Comparison of ENCODE assay signal across 8 cellular contexts in the genomic region with DNA sequence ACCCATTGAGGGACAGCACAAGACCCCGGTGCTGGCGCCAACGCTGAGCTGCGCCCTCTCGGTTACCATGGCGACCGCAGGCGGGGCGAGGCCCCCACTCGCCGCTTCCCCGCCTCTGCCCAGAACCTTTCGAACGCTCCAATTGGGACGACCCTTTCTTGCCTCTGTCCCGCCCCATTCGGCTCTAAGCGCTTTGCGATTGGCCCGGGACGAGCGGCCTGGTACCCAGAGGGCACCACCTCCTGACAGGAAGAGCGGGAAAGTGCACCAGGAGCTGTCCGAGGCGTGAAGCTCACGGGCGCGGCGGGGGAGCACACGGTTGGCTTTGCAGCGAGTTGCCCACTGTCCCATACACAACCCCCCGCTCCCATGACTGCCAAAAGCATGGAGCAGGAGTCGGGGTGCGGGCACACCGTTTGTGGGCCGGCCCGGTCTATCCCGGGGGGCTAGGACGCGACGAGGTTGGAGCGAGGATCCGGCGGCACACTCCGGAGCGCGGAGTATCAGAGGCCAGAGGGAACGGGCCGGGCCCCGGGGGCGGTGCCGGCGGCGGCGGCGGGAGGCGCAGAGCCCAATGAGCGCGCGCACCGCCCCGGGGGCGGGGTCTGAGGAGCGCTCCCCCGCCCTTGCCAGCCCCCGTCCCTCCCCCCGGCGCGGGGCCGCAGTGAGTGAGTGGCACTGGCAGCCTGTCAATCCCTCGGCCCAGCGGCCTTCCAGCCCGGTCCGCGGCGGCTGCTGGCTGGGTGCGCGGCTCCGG. TPM values are rescaled to one million over a fixed set of nuclear protein-coding genes. Genes with fewer than 3 reads are reported as not detected.
A peak's percentile ranks its signal among the peaks of the same experiment; 100 is the strongest.
DNase-seq lines count a peak whose midpoint lies in the region; ATAC-seq and TF ChIP-seq lines count a peak whose summit lies in the region.

No MANE protein-coding gene starts in this region.

- no peaks in the 10 kb centered on the region for H3K27me3 ChIP-seq in AG04450 (ENCODE audit: control insufficient read depth, insufficient read depth, low read length)

- no peaks in the 10 kb centered on the region; the same call in 1 of the 2 replicates for H3K9me3 ChIP-seq in AG04450 (ENCODE audit: control insufficient read depth, insufficient read depth, low read length)

- peak overlapping the region; percentile 47 for H3K27ac ChIP-seq in AG04450 (ENCODE audit: low read depth, low read length)

- H3K36me3 Mint-ChIP-seq in WTC11, result peaks cover 8% of the 10 kb centered on the region
- no peaks in the 10 kb centered on the region for H3K36me3 Mint-ChIP-seq in immature natural killer cell

- peak overlapping the region; percentile 74 for H3K4me3 ChIP-seq in AG04450 (ENCODE audit: low read depth, low read length)
- H3K4me3 ChIP-seq in cardiac fibroblast (replicated peaks in 1 of 2; ENCODE audit: low read depth in 2 of 2, low read length in 2 of 2), result peak overlapping the region; percentile 63 to 75

- H3K4me3 Mint-ChIP-seq in WTC11 (peak overlapping the region; percentile 79), immature natural killer cell (peak overlapping the region; percentile 95 to 96 (median 95))

- POLR2A ChIA-PET in AG04450 (lab: Yijun Ruan, JAX) (interaction anchor here (0.8 kb wide), 1 partner anchor 39 kb away, joined by 7 read pairs; the partner anchor contains the start of gene MAPKAP1), WTC11 (lab: Charles Lee) (interaction anchor here (0.5 to 1.0 kb wide), 3 partner anchors 10 to 764 kb away, joined by 3 to 4 read pairs (median 4); no protein-coding TSS in a partner anchor)

- H3K9me3 Mint-ChIP-seq in WTC11 (no peaks in the 10 kb centered on the region), immature natural killer cell (no peaks in the 10 kb centered on the region)

- DNase-seq in AG04450 (ENCODE audit: low read depth, low spot score) (peak; percentile 68), NCI-H2227 (lab: John Stamatoyannopoulos, UW; ENCODE audit: unreplicated experiment) (peak; percentile 97), WTC11 (ENCODE audit: low spot score) (peak; percentile 98), cardiac fibroblast (ENCODE audit: low read depth in 2 of 2) (peak; percentile 95 to 96), immature natural killer cell (peak; percentile 91 to 93 (median 92)), smooth muscle cell of the brain vasculature (ENCODE audit: low read depth, low spot score) (peak; percentile 69)

- ATAC-seq in GM18907 (IDR thresholded peaks at IDR 0.05; ENCODE audit: unreplicated experiment), result peak; percentile 71
- ATAC-seq in HG03139 (IDR thresholded peaks at IDR 0.05; ENCODE audit: unreplicated experiment), result peak; percentile 62
- peak; percentile 92 for ATAC-seq in WTC11

- H3K4me1 Mint-ChIP-seq in WTC11 (peaks cover 37% of the 10 kb centered on the region), immature natural killer cell (peaks cover 23 to 43% of the 10 kb centered on the region in 2 donors)

- peaks cover 23% of the 10 kb centered on the region for H3K27me3 Mint-ChIP-seq in WTC11 (ENCODE audit: low read depth)
- peaks cover 9 to 15% (median 14%) of the 10 kb centered on the region in 3 donors for H3K27me3 Mint-ChIP-seq in immature natural killer cell (ENCODE audit: low read depth in 3 of 3)

- TF ChIP-seq CTCF in AG04450 (IDR thresholded peaks at IDR 0.05; ENCODE audit: low read depth, low read length) (no peak), WTC11 (IDR thresholded peaks at IDR 0.05) (no peak), cardiac fibroblast (IDR thresholded peaks at IDR 0.05; ENCODE audit: low read depth, low read length) (no peak)

- peak overlapping the region; percentile 96 for H3K27ac Mint-ChIP-seq in WTC11
- peak overlapping the region; percentile 68 to 94 (median 88) for H3K27ac Mint-ChIP-seq in immature natural killer cell

- CTCF ChIA-PET in AG04450 (lab: Charles Lee) (interaction anchor here (0.7 to 2.3 kb wide), 2 partner anchors 188 to 338 kb away, joined by 3 to 20 read pairs; no protein-coding TSS in a partner anchor), WTC11 (lab: Charles Lee) (interaction anchor here (0.5 to 1.8 kb wide), 6 partner anchors 11 to 603 kb away, joined by 3 to 7 read pairs (median 4); partner anchors contain the start of genes MAPKAP1 and SCAI)

TF ChIP-seq in WTC11, 78 proteins besides CTCF, POLR2A, EP300 and RAD21 (continues in another document):
- peak; percentile 96 for TF ChIP-seq E2F1 (CRISPR knock-in tag; IDR thresholded peaks at IDR 0.05)
- no peak; the same call in 1 of the 2 replicates for TF ChIP-seq ELF4 (CRISPR knock-in tag; IDR thresholded peaks at IDR 0.05; ENCODE audit: low read depth)
- peak; percentile 79 for TF ChIP-seq ESRRA (CRISPR knock-in tag; IDR thresholded peaks at IDR 0.05; ENCODE audit: borderline replicate concordance)
- peak; percentile 97 for TF ChIP-seq ARID4B (CRISPR knock-in tag; IDR thresholded peaks at IDR 0.05; ENCODE audit: borderline replicate concordance)
- peak; percentile 92 for TF ChIP-seq TCF7 (CRISPR knock-in tag; IDR thresholded peaks at IDR 0.05; ENCODE audit: low read depth)
- no peak for TF ChIP-seq ZNF423 (CRISPR knock-in tag; IDR thresholded peaks at IDR 0.05)
- TF ChIP-seq TEAD1 (CRISPR knock-in tag; IDR thresholded peaks at IDR 0.05), result peak; percentile 96
- TF ChIP-seq USF2 (CRISPR knock-in tag; IDR thresholded peaks at IDR 0.05), result peak; percentile 61
- TF ChIP-seq RELA (CRISPR knock-in tag; IDR thresholded peaks at IDR 0.05; ENCODE audit: borderline replicate concordance), result peak; percentile 92; the same call in 1 of the 2 replicates
- no peak for TF ChIP-seq PRRX2 (CRISPR knock-in tag; IDR thresholded peaks at IDR 0.05)

RNA-seq across cellular contexts. Expression of gene PBX3, which starts 1.0 kb away (rescaled TPM):
- polyA plus RNA-seq in AG04450 (2011; rRNA removed), result 34.2 and 37.6 TPM in 2 replicates
- polyA minus RNA-seq in AG04450 (2011; rRNA and poly(A)+ RNA removed), result 37.5 and 45.9 TPM in 2 replicates
- 48.5 to 58.3 TPM (median 53.3 TPM) in 3 replicates for total RNA-seq in WTC11 (2021)
- polyA plus RNA-seq in immature natural killer cell, result 1 to 10 TPM; 5.7 to 7.0 (median 6.2) TPM

RNA-seq across cellular contexts. Expression of gene MAPKAP1, which starts 39.2 kb away (rescaled TPM):
- 128 and 140 TPM in 2 replicates for polyA plus RNA-seq in AG04450 (2011; rRNA removed)
- polyA minus RNA-seq in AG04450 (2011; rRNA and poly(A)+ RNA removed), result 81.5 and 94.8 TPM in 2 replicates
- total RNA-seq in WTC11 (2021), result 102 to 115 TPM (median 111 TPM) in 3 replicates
- 10 to 100 TPM; 56.9 to 75.1 (median 59.3) TPM for polyA plus RNA-seq in immature natural killer cell

Comparison
In these comparisons a context has a peak if more than half of its experiments do, and no peak if none do; other contexts are left out.
1. Peak in every context shown above with its lines: DNase-seq, ATAC-seq, H3K4me3 ChIP-seq and H3K27ac ChIP-seq.